ENCODE assay signal across 11 cellular contexts in genomic region chr4:28357985-28358384, GRCh38.
DNase-seq lines count a peak whose midpoint lies in the region; ATAC-seq and TF ChIP-seq lines count a peak whose summit lies in the region.
"Had no signal": no experiment of that assay in that cellular context is flagged by ENCODE, and none has a peak within 500 bp of the region (broad histone marks: within the 10 kb centered on the region; RNA-seq: fewer than 3 reads in every experiment).

No MANE protein-coding gene starts in this region.

- H3K9me3 ChIP-seq in BE2C, result no peaks in the 10 kb centered on the region

- H3K4me3 Mint-ChIP-seq in natural killer cell treated with Interleukin-12 subunit alpha and Interleukin-12 subunit beta and Interleukin-15 and Interleukin-18, amount 100 ng/mL, for 72 hours, result no peak overlapping the region
- H3K4me3 Mint-ChIP-seq: brain; naive thymus-derived CD4-positive, alpha-beta T cell had no signal

- H3K4me1 Mint-ChIP-seq in natural killer cell treated with Interleukin-12 subunit alpha and Interleukin-12 subunit beta and Interleukin-15 and Interleukin-18, amount 100 ng/mL, for 72 hours (ENCODE audit: low read depth in 2 of 2), result no peaks in the 10 kb centered on the region
- H3K4me1 Mint-ChIP-seq: naive thymus-derived CD4-positive, alpha-beta T cell had no signal

- TF ChIP-seq CTCF in BE2C (IDR thresholded peaks at IDR 0.05; ENCODE audit: low read depth, low read length), result peak; percentile 44
- TF ChIP-seq CTCF in LNCAP (IDR thresholded peaks at IDR 0.05), result peak; percentile 20; the same call in 1 of the 2 replicates
- no peak for TF ChIP-seq CTCF in GM10248 (IDR thresholded peaks at IDR 0.05; ENCODE audit: control extremely low read depth, extremely low read depth, low read depth, missing control alignments)

- CTCF ChIA-PET in GM10248 (lab: Yijun Ruan, JAX), result no interaction called here

- peaks cover 8% of the 10 kb centered on the region for H3K9me3 Mint-ChIP-seq in natural killer cell treated with Interleukin-12 subunit alpha and Interleukin-12 subunit beta and Interleukin-15 and Interleukin-18, amount 100 ng/mL, for 72 hours
- H3K9me3 Mint-ChIP-seq: brain had no signal

- no peak overlapping the region for H3K27ac Mint-ChIP-seq in natural killer cell treated with Interleukin-12 subunit alpha and Interleukin-12 subunit beta and Interleukin-15 and Interleukin-18, amount 100 ng/mL, for 72 hours
- H3K27ac Mint-ChIP-seq: brain; naive thymus-derived CD4-positive, alpha-beta T cell had no signal

- POLR2A ChIA-PET in GM10248 (lab: Yijun Ruan, JAX), result no interaction called here

- no peak for ATAC-seq in HG03175 (IDR thresholded peaks at IDR 0.05; ENCODE audit: unreplicated experiment)
- ATAC-seq in natural killer cell treated with Interleukin-12 subunit alpha and Interleukin-12 subunit beta and Interleukin-15 and Interleukin-18, amount 100 ng/mL, for 72 hours, result no peak
- ATAC-seq: naive thymus-derived CD4-positive, alpha-beta T cell had no signal

- H3K4me3 ChIP-seq in BE2C (ENCODE audit: low read depth, low read length), result no peak overlapping the region

- peak; percentile 31 for DNase-seq in BE2C
- DNase-seq in ecto neural progenitor cell (ENCODE audit: low spot score), result peak; percentile 51
- DNase-seq in myocyte (ENCODE audit: low read depth), result peak; percentile 39
- DNase-seq in GM10248 (ENCODE audit: extremely low spot score), result no peak
- DNase-seq in NCI-H2107 treated with DMSO at 0.1 percent for 48 hours (lab: John Stamatoyannopoulos, UW; ENCODE audit: unreplicated experiment), result no peak
- no peak for DNase-seq in natural killer cell treated with Interleukin-12 subunit alpha and Interleukin-12 subunit beta and Interleukin-15 and Interleukin-18, amount 100 ng/mL, for 72 hours (ENCODE audit: low spot score)
- DNase-seq: naive thymus-derived CD4-positive, alpha-beta T cell; trophoblast cell had no signal

- H3K27me3 ChIP-seq in BE2C, result no peaks in the 10 kb centered on the region

- H3K27me3 Mint-ChIP-seq in natural killer cell treated with Interleukin-12 subunit alpha and Interleukin-12 subunit beta and Interleukin-15 and Interleukin-18, amount 100 ng/mL, for 72 hours, result no peaks in the 10 kb centered on the region
- H3K27me3 Mint-ChIP-seq: brain; naive thymus-derived CD4-positive, alpha-beta T cell had no signal

- no peaks in the 10 kb centered on the region for H3K36me3 Mint-ChIP-seq in natural killer cell treated with Interleukin-12 subunit alpha and Interleukin-12 subunit beta and Interleukin-15 and Interleukin-18, amount 100 ng/mL, for 72 hours
- H3K36me3 Mint-ChIP-seq: brain; naive thymus-derived CD4-positive, alpha-beta T cell had no signal

- H3K4me1 ChIP-seq in BE2C, result no peaks in the 10 kb centered on the region

- H3K36me3 ChIP-seq in BE2C, result no peaks in the 10 kb centered on the region

Comparison
In these comparisons a context has a peak if more than half of its experiments do, and no peak if none do; other contexts are left out.
1. DNase-seq: peak in BE2C (single experiment), ecto neural progenitor cell (single experiment) and myocyte (single experiment); none in GM10248 (single experiment), NCI-H2107 treated with DMSO at 0.1 percent for 48 hours (single experiment) and natural killer cell treated with Interleukin-12 subunit alpha and Interleukin-12 subunit beta and Interleukin-15 and Interleukin-18, amount 100 ng/mL, for 72 hours (single experiment).